ENCODE assay signal across 1 cellular context in the genomic region with DNA sequence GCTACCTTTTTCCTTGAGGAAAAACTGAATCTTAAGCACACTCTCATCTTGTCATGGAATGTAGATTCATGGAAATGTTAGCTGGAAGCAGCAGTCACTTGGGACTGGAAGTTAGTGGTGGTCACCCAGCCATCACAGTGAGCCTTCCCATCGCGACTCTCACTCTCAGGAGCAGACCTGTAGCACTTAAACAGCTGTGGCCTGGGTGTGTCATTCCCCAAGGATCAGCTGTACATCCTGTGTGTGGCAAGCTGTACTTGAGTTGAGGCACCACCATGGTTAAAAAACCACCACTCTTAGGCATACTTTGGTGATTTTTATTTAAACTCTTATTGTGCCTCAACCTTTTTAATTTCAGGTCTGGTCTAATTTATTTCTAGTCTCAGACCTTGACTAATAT.
TF ChIP-seq lines count a peak whose summit lies in the region.

No MANE protein-coding gene starts in this region.

TF ChIP-seq in H1, 55 proteins besides CTCF, POLR2A, EP300 and RAD21:
- TF ChIP-seq KDM1A (IDR thresholded peaks at IDR 0.05; ENCODE audit: borderline replicate concordance, low read length) (no peak), GABPA (IDR thresholded peaks at IDR 0.05; ENCODE audit: borderline replicate concordance, insufficient read depth, low read length) (no peak), YY1 (IDR thresholded peaks at IDR 0.05; ENCODE audit: low read depth, low read length) (no peak)
